8 cellular contexts compared by ENCODE assay signal in the genomic region with DNA sequence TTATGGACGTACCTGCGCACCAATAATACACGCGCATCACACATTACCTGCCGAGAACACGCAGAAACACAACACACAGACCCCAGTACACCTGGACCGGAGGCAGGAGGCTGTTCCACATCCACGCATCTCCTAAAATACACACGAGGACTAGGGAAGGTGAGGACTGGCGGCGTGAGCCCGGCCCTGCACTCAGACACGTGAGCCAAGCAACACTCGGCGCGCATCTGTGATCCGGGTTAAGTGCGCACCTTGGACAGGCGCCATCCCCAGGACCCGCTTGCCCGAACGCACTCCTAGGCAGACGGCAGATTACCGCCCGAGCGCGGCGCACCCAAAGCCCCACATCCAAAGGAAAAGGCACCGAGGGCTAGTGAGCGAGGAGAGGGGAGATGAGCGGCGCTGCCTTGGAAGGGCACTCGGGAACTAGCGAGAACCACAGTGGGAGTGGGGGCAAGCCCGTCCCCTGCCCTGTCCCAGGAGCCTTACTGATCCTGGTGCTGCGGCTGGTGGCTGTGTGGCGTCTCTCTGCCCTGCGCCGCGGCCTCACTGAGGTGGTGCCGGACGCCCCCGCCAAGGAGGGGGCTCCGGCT. TPM values are rescaled to one million over a fixed set of nuclear protein-coding genes. Genes with fewer than 3 reads are reported as not detected.
A peak's percentile ranks its signal among the peaks of the same experiment; 100 is the strongest.
DNase-seq lines count a peak whose midpoint lies in the region; ATAC-seq and TF ChIP-seq lines count a peak whose summit lies in the region.

No MANE protein-coding gene starts in this region.

- H3K36me3 ChIP-seq in NT2/D1 (ENCODE audit: insufficient read depth, insufficient read length, low read length) = no peaks in the 10 kb centered on the region

- peak overlapping the region; percentile 73 for H3K4me3 ChIP-seq in NT2/D1 (ENCODE audit: insufficient read length, low read depth)
- peak overlapping the region; percentile 43 to 48 for H3K4me3 ChIP-seq in cardiac fibroblast (replicated peaks in 1 of 2; ENCODE audit: low read depth in 2 of 2, low read length in 2 of 2)

- peak overlapping the region; percentile 74 for H3K9ac ChIP-seq in NT2/D1 (ENCODE audit: insufficient read length, low read depth)

- intact Hi-C loops in left colon (cut with DNase I, micrococcal nuclease) = no loop called here

- H3K4me1 ChIP-seq in NT2/D1 (ENCODE audit: insufficient read depth, insufficient read length) = peaks cover 6% of the 10 kb centered on the region

- H3K27me3 ChIP-seq in NT2/D1 (ENCODE audit: insufficient read depth, insufficient read length) = peaks cover 58% of the 10 kb centered on the region

- peak; percentile 25 for ATAC-seq in HG02885 (IDR thresholded peaks at IDR 0.05; ENCODE audit: poor library complexity, unreplicated experiment)
- peak; percentile 62 for ATAC-seq in left colon

- H3K9me3 ChIP-seq in NT2/D1 (ENCODE audit: insufficient read depth, low read length) = peaks cover 13% of the 10 kb centered on the region; the same call in 1 of the 2 replicates

- TF ChIP-seq CTCF in cardiac fibroblast (IDR thresholded peaks at IDR 0.05; ENCODE audit: low read depth, low read length) = no peak

- peak; percentile 68 to 91 (median 87) for DNase-seq in NCI-H1417 (lab: John Stamatoyannopoulos, UW)
- no peak for DNase-seq in NCI-H1417 treated with DMSO at 0.1 percent for 48 hours (lab: John Stamatoyannopoulos, UW)
- no peak for DNase-seq in NT2/D1 (ENCODE audit: low read depth, low spot score)
- DNase-seq in cardiac fibroblast (ENCODE audit: low read depth in 2 of 2) = peak; percentile 4 to 13
- peak; percentile 38 to 41 for DNase-seq in left colon
- DNase-seq in stimulated activated CD4-positive, alpha-beta T cell treated with anti-CD3 and anti-CD28 coated beads, Interleukin-2, amount 100 ng/mL, for 48 hours = peak; percentile 18 to 30
- DNase-seq in GF-D8 (lab: John Stamatoyannopoulos, UW) = no peak

RNA-seq across cellular contexts. Expression of a gene that starts 0.4 kb away (rescaled TPM):
- 1 to 10 TPM in 1 of 2 donors, under 1 TPM in 1; 0.53 to 1.0 TPM for total RNA-seq in left colon

RNA-seq across cellular contexts. Expression of a gene that starts 19.2 kb away (rescaled TPM):
- 1 to 10 TPM; 3.9 to 5.2 TPM for total RNA-seq in left colon

RNA-seq across cellular contexts. Expression of a gene that starts 33.1 kb away (rescaled TPM):
- not detected for total RNA-seq in left colon

RNA-seq across cellular contexts. Expression of a gene that starts 34.1 kb away (rescaled TPM):
- 10 to 100 TPM; 33.9 to 40.2 TPM for total RNA-seq in left colon

RNA-seq across cellular contexts. Expression of a gene that starts 38.3 kb away (rescaled TPM):
- total RNA-seq in left colon = 1 to 10 TPM; 5.8 to 9.7 TPM

Comparison
In these comparisons a context has a peak if more than half of its experiments do, and no peak if none do; other contexts are left out.
1. DNase-seq: peak in NCI-H1417 (3 of 3), cardiac fibroblast (2 of 2), left colon (2 of 2) and stimulated activated CD4-positive, alpha-beta T cell treated with anti-CD3 and anti-CD28 coated beads, Interleukin-2, amount 100 ng/mL, for 48 hours (2 of 2); none in NCI-H1417 treated with DMSO at 0.1 percent for 48 hours (single experiment), NT2/D1 (single experiment) and GF-D8 (single experiment).